ENCODE assay signal across 39 cellular contexts in the genomic region with DNA sequence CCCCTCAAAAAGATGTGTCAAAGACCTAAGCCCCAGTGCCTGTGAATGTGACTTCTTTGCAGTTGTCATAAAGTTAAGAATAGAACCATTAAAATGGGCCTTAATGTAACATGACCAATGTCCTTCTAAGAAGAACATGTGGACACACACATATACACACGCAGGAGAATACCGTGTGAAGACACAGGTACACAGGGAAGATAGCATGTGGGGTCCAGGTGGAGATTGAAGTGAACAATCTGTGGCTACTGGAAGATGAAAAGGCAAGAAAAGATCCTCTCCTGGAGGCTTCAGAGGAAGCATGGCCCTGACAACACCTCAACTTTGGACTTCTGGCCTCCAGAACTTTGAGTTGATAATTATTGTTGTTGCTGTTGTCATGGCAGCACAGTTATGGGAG.
"Had no signal": no experiment of that assay in that cellular context is flagged by ENCODE, and none has a peak within 500 bp of the region (broad histone marks: within the 10 kb centered on the region; RNA-seq: fewer than 3 reads in every experiment).

No MANE protein-coding gene starts in this region.

- H3K4me1 Mint-ChIP-seq: activated B cell treated with CpG ODN at 0.5 μM for 24 hours; activated CD4-positive, alpha-beta T cell treated with anti-CD3 and anti-CD28 coated beads, Interleukin-2, amount 10 ng/mL, durations not matched to agents 24 days and 14 days; activated naive CD4-positive, alpha-beta T cell treated with anti-CD3 and anti-CD28 coated beads, Interleukin-2, amount 10 ng/mL, durations not matched to agents 7 days and 5 days; activated naive CD4-positive, alpha-beta T cell treated with anti-CD3 and anti-CD28 coated beads, Interleukin-2, amount 50 U/mL, for 24 hours; activated naive CD8-positive, alpha-beta T cell treated with anti-CD3 and anti-CD28 coated beads, Interleukin-2, amount 10 ng/mL, durations not matched to agents 7 days and 5 days; activated naive CD8-positive, alpha-beta T cell treated with anti-CD3 and anti-CD28 coated beads, Interleukin-2, amount 50 U/mL, for 24 hours; brain; central memory CD8-positive, alpha-beta T cell had no signal

- DNase-seq: activated B cell treated with CpG ODN at 0.5 μM for 24 hours; activated CD4-positive, alpha-beta memory T cell treated with anti-CD3 and anti-CD28 coated beads for 36 hours; activated CD4-positive, alpha-beta T cell treated with anti-CD3 and anti-CD28 coated beads for 4 hours; activated CD4-positive, alpha-beta T cell treated with anti-CD3 and anti-CD28 coated beads, Interleukin-2, amount 10 ng/mL, durations not matched to agents 24 days and 14 days; activated CD4-positive, alpha-beta T cell treated with anti-CD3 and anti-CD28 coated beads, Interleukin-2, amount 50 U/mL, for 1 hour; activated CD4-positive, alpha-beta T cell treated with anti-CD3 and anti-CD28 coated beads, Interleukin-2, amount 50 U/mL, for 4 hours; activated CD4-positive, CD25-positive, alpha-beta regulatory T cell treated with anti-CD3 and anti-CD28 coated beads, Interleukin-2, amount 50 U/mL, for 72 hours; activated CD8-positive, alpha-beta memory T cell treated with anti-CD3 and anti-CD28 coated beads, Interleukin-2, amount 50 U/mL, for 4 hours; activated CD8-positive, alpha-beta T cell treated with anti-CD3 and anti-CD28 coated beads for 36 hours; activated effector memory CD4-positive, alpha-beta T cell treated with Interleukin-2 at 50 U/mL for 16 hours; activated gamma-delta T cell; activated naive CD4-positive, alpha-beta T cell treated with anti-CD3 and anti-CD28 coated beads, Interleukin-2, amount 10 ng/mL, durations not matched to agents 7 days and 5 days; activated naive CD4-positive, alpha-beta T cell treated with Interleukin-2 at 50 U/mL for 16 hours; activated naive CD8-positive, alpha-beta T cell treated with anti-CD3 and anti-CD28 coated beads, Interleukin-2, amount 10 ng/mL, durations not matched to agents 7 days and 5 days; activated naive CD8-positive, alpha-beta T cell treated with anti-CD3 and anti-CD28 coated beads, Interleukin-2, amount 50 U/mL, for 24 hours; activated T-cell treated with anti-CD3 and anti-CD28 coated beads for 4 hours; activated T-cell treated with anti-CD3 and anti-CD28 coated beads, Interleukin-2, amount 50 U/mL, for 1 hour; activated T-cell treated with anti-CD3 and anti-CD28 coated beads, Interleukin-2, amount 50 U/mL, for 4 hours; activated T-cell treated with anti-CD3 and anti-CD28 coated beads, Interleukin-2, amount 50 U/mL, for 72 hours; amygdala; anterior cingulate cortex; caudate nucleus; cerebellar nuclear complex; T-helper 1 cell; T-helper 2 cell; T-helper 9 cell; WERI-Rb-1 had no signal

- H3K4me3 Mint-ChIP-seq: activated B cell treated with CpG ODN at 0.5 μM for 24 hours; activated CD4-positive, alpha-beta memory T cell treated with anti-CD3 and anti-CD28 coated beads for 36 hours; activated CD4-positive, alpha-beta T cell treated with anti-CD3 and anti-CD28 coated beads, Interleukin-2, amount 10 ng/mL, durations not matched to agents 24 days and 14 days; activated CD8-positive, alpha-beta T cell treated with anti-CD3 and anti-CD28 coated beads for 36 hours; activated naive CD4-positive, alpha-beta T cell treated with anti-CD3 and anti-CD28 coated beads, Interleukin-2, amount 10 ng/mL, durations not matched to agents 7 days and 5 days; activated naive CD4-positive, alpha-beta T cell treated with anti-CD3 and anti-CD28 coated beads, Interleukin-2, amount 50 U/mL, for 24 hours; activated naive CD8-positive, alpha-beta T cell; activated naive CD8-positive, alpha-beta T cell treated with anti-CD3 and anti-CD28 coated beads, Interleukin-2, amount 10 ng/mL, durations not matched to agents 7 days and 5 days; activated naive CD8-positive, alpha-beta T cell treated with anti-CD3 and anti-CD28 coated beads, Interleukin-2, amount 50 U/mL, for 24 hours; activated T-cell treated with anti-CD3 and anti-CD28 coated beads, Interleukin-2, amount 50 U/mL, for 4 hours; activated T-cell treated with anti-CD3 and anti-CD28 coated beads, Interleukin-2, amount 50 U/mL, for 72 hours; activated T-helper 1 cell treated with anti-CD3 and anti-CD28 coated beads, Interleukin-12 subunit alpha, Interleukin-12 subunit beta, Interleukin-2, Interleukin-4 antibody, amounts not matched to agents 30 ng/mL and 10 ng/mL and 1 ng/mL, durations not matched to agents 14 hours and 24 hours and 36 hours; brain; central memory CD8-positive, alpha-beta T cell; T-helper 1 cell treated with Interleukin-12 subunit alpha and Interleukin-12 subunit beta and Interleukin-4 antibody, amounts not matched to agents 30 μg/mL and 1 μg/mL, for 36 hours; T-helper 2 cell treated with Interferon-gamma antibody and Interleukin-4, amounts not matched to agents 5 μg/mL and 100 μg/mL, for 36 hours had no signal

- H3K4me1 ChIP-seq: ascending aorta had no signal

- H3K36me3 Mint-ChIP-seq: activated CD4-positive, alpha-beta memory T cell treated with anti-CD3 and anti-CD28 coated beads for 36 hours; activated naive CD4-positive, alpha-beta T cell treated with anti-CD3 and anti-CD28 coated beads, Interleukin-2, amount 10 ng/mL, durations not matched to agents 7 days and 5 days; activated naive CD4-positive, alpha-beta T cell treated with anti-CD3 and anti-CD28 coated beads, Interleukin-2, amount 50 U/mL, for 24 hours; activated naive CD8-positive, alpha-beta T cell; activated naive CD8-positive, alpha-beta T cell treated with anti-CD3 and anti-CD28 coated beads, Interleukin-2, amount 10 ng/mL, durations not matched to agents 7 days and 5 days; brain had no signal

- H3K27me3 Mint-ChIP-seq: activated B cell treated with CpG ODN at 0.5 μM for 24 hours; activated CD4-positive, alpha-beta T cell treated with anti-CD3 and anti-CD28 coated beads, Interleukin-2, amount 10 ng/mL, durations not matched to agents 24 days and 14 days; activated CD8-positive, alpha-beta T cell treated with anti-CD3 and anti-CD28 coated beads for 36 hours; activated naive CD4-positive, alpha-beta T cell treated with anti-CD3 and anti-CD28 coated beads, Interleukin-2, amount 10 ng/mL, durations not matched to agents 7 days and 5 days; activated naive CD4-positive, alpha-beta T cell treated with anti-CD3 and anti-CD28 coated beads, Interleukin-2, amount 50 U/mL, for 24 hours; activated naive CD8-positive, alpha-beta T cell; activated naive CD8-positive, alpha-beta T cell treated with anti-CD3 and anti-CD28 coated beads, Interleukin-2, amount 50 U/mL, for 24 hours; brain; central memory CD8-positive, alpha-beta T cell had no signal

- H3K36me3 ChIP-seq: ascending aorta, cardiac muscle cell, WERI-Rb-1 had no signal

- H3K27me3 ChIP-seq: ascending aorta, cardiac muscle cell had no signal

- H3K9me3 Mint-ChIP-seq: activated B cell treated with CpG ODN at 0.5 μM for 24 hours; activated CD4-positive, alpha-beta T cell treated with anti-CD3 and anti-CD28 coated beads, Interleukin-2, amount 10 ng/mL, durations not matched to agents 24 days and 14 days; activated CD8-positive, alpha-beta T cell treated with anti-CD3 and anti-CD28 coated beads for 36 hours; activated naive CD4-positive, alpha-beta T cell treated with anti-CD3 and anti-CD28 coated beads, Interleukin-2, amount 10 ng/mL, durations not matched to agents 7 days and 5 days; activated T-cell treated with anti-CD3 and anti-CD28 coated beads, Interleukin-2, amount 50 U/mL, for 4 hours; activated T-cell treated with anti-CD3 and anti-CD28 coated beads, Interleukin-2, amount 50 U/mL, for 72 hours; activated T-helper 1 cell treated with anti-CD3 and anti-CD28 coated beads, Interleukin-12 subunit alpha, Interleukin-12 subunit beta, Interleukin-2, Interleukin-4 antibody, amounts not matched to agents 30 ng/mL and 10 ng/mL and 1 ng/mL, durations not matched to agents 14 hours and 24 hours and 36 hours; activated T-helper 2 cell treated with anti-CD3 and anti-CD28 coated beads, Interferon-gamma antibody, Interleukin-2, Interleukin-4, amounts not matched to agents 10 μg/mL and 5 μg/mL and 100 μg/mL, durations not matched to agents 14 hours and 24 hours and 36 hours; brain; T-helper 1 cell treated with Interleukin-12 subunit alpha and Interleukin-12 subunit beta and Interleukin-4 antibody, amounts not matched to agents 30 μg/mL and 1 μg/mL, for 36 hours; T-helper 2 cell treated with Interferon-gamma antibody and Interleukin-4, amounts not matched to agents 5 μg/mL and 100 μg/mL, for 36 hours had no signal

- H3K27ac Mint-ChIP-seq: activated B cell treated with CpG ODN at 0.5 μM for 24 hours; activated CD4-positive, alpha-beta memory T cell treated with anti-CD3 and anti-CD28 coated beads for 36 hours; activated CD4-positive, alpha-beta T cell treated with anti-CD3 and anti-CD28 coated beads, Interleukin-2, amount 10 ng/mL, durations not matched to agents 24 days and 14 days; activated CD8-positive, alpha-beta T cell treated with anti-CD3 and anti-CD28 coated beads for 36 hours; activated naive CD4-positive, alpha-beta T cell treated with anti-CD3 and anti-CD28 coated beads, Interleukin-2, amount 10 ng/mL, durations not matched to agents 7 days and 5 days; activated naive CD4-positive, alpha-beta T cell treated with anti-CD3 and anti-CD28 coated beads, Interleukin-2, amount 50 U/mL, for 24 hours; activated naive CD8-positive, alpha-beta T cell; activated naive CD8-positive, alpha-beta T cell treated with anti-CD3 and anti-CD28 coated beads, Interleukin-2, amount 10 ng/mL, durations not matched to agents 7 days and 5 days; activated naive CD8-positive, alpha-beta T cell treated with anti-CD3 and anti-CD28 coated beads, Interleukin-2, amount 50 U/mL, for 24 hours; activated T-cell treated with anti-CD3 and anti-CD28 coated beads, Interleukin-2, amount 50 U/mL, for 72 hours; activated T-helper 1 cell treated with anti-CD3 and anti-CD28 coated beads, Interleukin-12 subunit alpha, Interleukin-12 subunit beta, Interleukin-2, Interleukin-4 antibody, amounts not matched to agents 30 ng/mL and 10 ng/mL and 1 ng/mL, durations not matched to agents 14 hours and 24 hours and 36 hours; activated T-helper 2 cell treated with anti-CD3 and anti-CD28 coated beads, Interferon-gamma antibody, Interleukin-2, Interleukin-4, amounts not matched to agents 10 μg/mL and 5 μg/mL and 100 μg/mL, durations not matched to agents 14 hours and 24 hours and 36 hours; brain; T-helper 1 cell treated with Interleukin-12 subunit alpha and Interleukin-12 subunit beta and Interleukin-4 antibody, amounts not matched to agents 30 μg/mL and 1 μg/mL, for 36 hours; T-helper 2 cell treated with Interferon-gamma antibody and Interleukin-4, amounts not matched to agents 5 μg/mL and 100 μg/mL, for 36 hours had no signal

- ATAC-seq: activated CD8-positive, alpha-beta T cell treated with anti-CD3 and anti-CD28 coated beads for 36 hours; activated naive CD8-positive, alpha-beta T cell treated with anti-CD3 and anti-CD28 coated beads, Interleukin-2, amount 50 U/mL, for 24 hours; activated T-cell treated with anti-CD3 and anti-CD28 coated beads, Interleukin-2, amount 50 U/mL, for 4 hours; activated T-cell treated with anti-CD3 and anti-CD28 coated beads, Interleukin-2, amount 50 U/mL, for 72 hours had no signal

- H3K27ac ChIP-seq: ascending aorta, cardiac muscle cell, WERI-Rb-1 had no signal

- FAIRE-seq: bronchial epithelial cell, TTC549 had no signal

- H3K4me3 ChIP-seq: ascending aorta, cardiac muscle cell had no signal

- H3K9me3 ChIP-seq: ascending aorta had no signal
